In genomic region chr3:170640737-170641171, GRCh38 we compare ENCODE assay signal across 19 cellular contexts. TPM values are rescaled to one million over a fixed set of nuclear protein-coding genes. Genes with fewer than 3 reads are reported as not detected.
"Had no signal": no experiment of that assay in that cellular context is flagged by ENCODE, and none has a peak within 500 bp of the region (broad histone marks: within the 10 kb centered on the region; RNA-seq: fewer than 3 reads in every experiment).

No MANE protein-coding gene starts in this region.

- H3K27ac Mint-ChIP-seq: activated CD4-positive, alpha-beta memory T cell treated with anti-CD3 and anti-CD28 coated beads for 36 hours; activated CD4-positive, alpha-beta T cell treated with anti-CD3 and anti-CD28 coated beads for 36 hours; activated CD8-positive, alpha-beta memory T cell treated with anti-CD3 and anti-CD28 coated beads, Interleukin-2, amount 10 ng/mL, durations not matched to agents 7 days and 5 days; activated naive CD4-positive, alpha-beta T cell treated with anti-CD3 and anti-CD28 coated beads, Interleukin-2, amount 10 ng/mL, durations not matched to agents 7 days and 5 days had no signal

- H3K27me3 ChIP-seq: body of pancreas, foreskin keratinocyte, heart left ventricle, left lung, ovary, sigmoid colon, tibial artery, uterus had no signal

- H3K4me3 Mint-ChIP-seq: activated CD4-positive, alpha-beta memory T cell treated with anti-CD3 and anti-CD28 coated beads for 36 hours; activated CD4-positive, alpha-beta T cell treated with anti-CD3 and anti-CD28 coated beads for 36 hours; activated CD8-positive, alpha-beta memory T cell treated with anti-CD3 and anti-CD28 coated beads, Interleukin-2, amount 10 ng/mL, durations not matched to agents 7 days and 5 days; activated naive CD4-positive, alpha-beta T cell treated with anti-CD3 and anti-CD28 coated beads, Interleukin-2, amount 10 ng/mL, durations not matched to agents 7 days and 5 days had no signal

- H3K4me1 Mint-ChIP-seq: activated CD4-positive, alpha-beta T cell treated with anti-CD3 and anti-CD28 coated beads for 36 hours; activated CD8-positive, alpha-beta memory T cell treated with anti-CD3 and anti-CD28 coated beads, Interleukin-2, amount 10 ng/mL, durations not matched to agents 7 days and 5 days; activated naive CD4-positive, alpha-beta T cell treated with anti-CD3 and anti-CD28 coated beads, Interleukin-2, amount 10 ng/mL, durations not matched to agents 7 days and 5 days had no signal

- H3K27ac ChIP-seq: body of pancreas, coronary artery, foreskin keratinocyte, heart left ventricle, left lung, ovary, sigmoid colon, spleen, tibial artery, uterus had no signal

- H3K9me3 Mint-ChIP-seq: activated naive CD4-positive, alpha-beta T cell treated with anti-CD3 and anti-CD28 coated beads, Interleukin-2, amount 10 ng/mL, durations not matched to agents 7 days and 5 days had no signal

- DNase-seq: activated CD4-positive, alpha-beta memory T cell treated with anti-CD3 and anti-CD28 coated beads for 36 hours; activated CD4-positive, alpha-beta T cell treated with anti-CD3 and anti-CD28 coated beads for 36 hours; activated CD8-positive, alpha-beta memory T cell treated with anti-CD3 and anti-CD28 coated beads, Interleukin-2, amount 10 ng/mL, durations not matched to agents 7 days and 5 days; activated naive CD4-positive, alpha-beta T cell treated with anti-CD3 and anti-CD28 coated beads, Interleukin-2, amount 10 ng/mL, durations not matched to agents 7 days and 5 days; activated T-cell treated with anti-CD3 and anti-CD28 coated beads, Interleukin-2, amount 50 U/mL, for 1 hour; body of pancreas; central memory CD4-positive, alpha-beta T cell; effector CD4-positive, alpha-beta T cell; foreskin keratinocyte; heart left ventricle; left lung; ovary; sigmoid colon; spleen; T-helper 2 cell; tibial artery; uterus had no signal

- H3K4me1 ChIP-seq: body of pancreas, foreskin keratinocyte, left lung, spleen, uterus had no signal

- H3K4me3 ChIP-seq: body of pancreas, coronary artery, heart left ventricle, left lung, ovary, sigmoid colon, spleen, tibial artery, uterus had no signal

- H3K27me3 Mint-ChIP-seq: activated CD4-positive, alpha-beta memory T cell treated with anti-CD3 and anti-CD28 coated beads for 36 hours; activated naive CD4-positive, alpha-beta T cell treated with anti-CD3 and anti-CD28 coated beads, Interleukin-2, amount 10 ng/mL, durations not matched to agents 7 days and 5 days had no signal

- H3K9me3 ChIP-seq: body of pancreas, heart left ventricle, left lung, ovary, sigmoid colon, tibial artery, uterus had no signal

- H3K36me3 ChIP-seq: heart left ventricle, left lung, ovary, sigmoid colon, spleen, tibial artery, uterus had no signal

- H3K36me3 Mint-ChIP-seq: activated CD4-positive, alpha-beta memory T cell treated with anti-CD3 and anti-CD28 coated beads for 36 hours; activated CD8-positive, alpha-beta memory T cell treated with anti-CD3 and anti-CD28 coated beads, Interleukin-2, amount 10 ng/mL, durations not matched to agents 7 days and 5 days; activated naive CD4-positive, alpha-beta T cell treated with anti-CD3 and anti-CD28 coated beads, Interleukin-2, amount 10 ng/mL, durations not matched to agents 7 days and 5 days had no signal

RNA-seq across cellular contexts. Expression of gene SLC7A14, which starts 54.9 kb away (rescaled TPM):
- total RNA-seq: activated CD4-positive, alpha-beta memory T cell treated with anti-CD3 and anti-CD28 coated beads for 36 hours; activated CD4-positive, alpha-beta T cell treated with anti-CD3 and anti-CD28 coated beads for 36 hours; activated CD8-positive, alpha-beta memory T cell treated with anti-CD3 and anti-CD28 coated beads, Interleukin-2, amount 10 ng/mL, durations not matched to agents 7 days and 5 days; left lung; mesenteric fat pad; spleen had no signal
